Comparison of ENCODE assay signal across 12 cellular contexts in genomic region chrX:79117078-79117477, GRCh38. TPM values are rescaled to one million over a fixed set of nuclear protein-coding genes. Genes with fewer than 3 reads are reported as not detected.
DNase-seq lines count a peak whose midpoint lies in the region; ATAC-seq lines count a peak whose summit lies in the region.
"Had no signal": no experiment of that assay in that cellular context is flagged by ENCODE, and none has a peak within 500 bp of the region (broad histone marks: within the 10 kb centered on the region; RNA-seq: fewer than 3 reads in every experiment).

No MANE protein-coding gene starts in this region.

- H3K36me3 Mint-ChIP-seq in activated CD8-positive, alpha-beta T cell treated with anti-CD3 and anti-CD28 coated beads, Interleukin-2, amount 10 ng/mL, durations not matched to agents 7 days and 5 days (ENCODE audit: low read depth): peaks cover 52% of the 10 kb centered on the region
- H3K36me3 Mint-ChIP-seq in stimulated activated naive B cell treated with anti-CD40 and anti-IgM and Interleukin-4, amounts not matched to agents 10 μg/mL and 1 μg/mL and 100 μg/mL, for 72 hours: peaks cover 0 to 11% of the 10 kb centered on the region in 2 donors

- H3K9me3 Mint-ChIP-seq in activated CD8-positive, alpha-beta T cell treated with anti-CD3 and anti-CD28 coated beads, Interleukin-2, amount 10 ng/mL, durations not matched to agents 7 days and 5 days (ENCODE audit: insufficient read depth): peaks cover 4% of the 10 kb centered on the region
- peaks cover 5 to 7% of the 10 kb centered on the region in 2 donors for H3K9me3 Mint-ChIP-seq in stimulated activated naive B cell treated with anti-CD40 and anti-IgM and Interleukin-4, amounts not matched to agents 10 μg/mL and 1 μg/mL and 100 μg/mL, for 72 hours

- H3K4me1 Mint-ChIP-seq in activated CD8-positive, alpha-beta T cell treated with anti-CD3 and anti-CD28 coated beads, Interleukin-2, amount 10 ng/mL, durations not matched to agents 7 days and 5 days (ENCODE audit: low read depth): peaks cover 41% of the 10 kb centered on the region
- H3K4me1 Mint-ChIP-seq in stimulated activated naive B cell treated with anti-CD40 and anti-IgM and Interleukin-4, amounts not matched to agents 10 μg/mL and 1 μg/mL and 100 μg/mL, for 72 hours: peaks cover 3 to 17% of the 10 kb centered on the region in 2 donors

- peak; percentile 70 for ATAC-seq in GM18861 (IDR thresholded peaks at IDR 0.05; ENCODE audit: unreplicated experiment)
- ATAC-seq in HG03159 (IDR thresholded peaks at IDR 0.05; ENCODE audit: unreplicated experiment): peak; percentile 70
- peak; percentile 81 for ATAC-seq in activated CD8-positive, alpha-beta T cell treated with anti-CD3 and anti-CD28 coated beads, Interleukin-2, amount 10 ng/mL, durations not matched to agents 7 days and 5 days
- ATAC-seq in stimulated activated naive B cell treated with anti-CD40 and anti-IgM and Interleukin-4, amounts not matched to agents 10 μg/mL and 1 μg/mL and 100 μg/mL, for 72 hours (replicated peaks): peak; percentile 51 to 60
- ATAC-seq: lower lobe of right lung had no signal

- H3K4me3 Mint-ChIP-seq in activated CD8-positive, alpha-beta T cell treated with anti-CD3 and anti-CD28 coated beads, Interleukin-2, amount 10 ng/mL, durations not matched to agents 7 days and 5 days: no peak overlapping the region
- no peak overlapping the region for H3K4me3 Mint-ChIP-seq in stimulated activated naive B cell treated with anti-CD40 and anti-IgM and Interleukin-4, amounts not matched to agents 10 μg/mL and 1 μg/mL and 100 μg/mL, for 72 hours
- H3K4me3 Mint-ChIP-seq: activated T-helper 1 cell treated with anti-CD3 and anti-CD28 coated beads, Interleukin-12 subunit alpha, Interleukin-12 subunit beta, Interleukin-2, Interleukin-4 antibody, amounts not matched to agents 30 ng/mL and 10 ng/mL and 1 ng/mL, durations not matched to agents 14 hours and 24 hours and 36 hours had no signal

- no peaks in the 10 kb centered on the region for H3K27me3 Mint-ChIP-seq in activated CD8-positive, alpha-beta T cell treated with anti-CD3 and anti-CD28 coated beads, Interleukin-2, amount 10 ng/mL, durations not matched to agents 7 days and 5 days (ENCODE audit: low read depth)
- no peaks in the 10 kb centered on the region for H3K27me3 Mint-ChIP-seq in stimulated activated naive B cell treated with anti-CD40 and anti-IgM and Interleukin-4, amounts not matched to agents 10 μg/mL and 1 μg/mL and 100 μg/mL, for 72 hours

- peak overlapping the region; percentile 87 for H3K27ac Mint-ChIP-seq in activated CD8-positive, alpha-beta T cell treated with anti-CD3 and anti-CD28 coated beads, Interleukin-2, amount 10 ng/mL, durations not matched to agents 7 days and 5 days
- peak overlapping the region; percentile 70 for H3K27ac Mint-ChIP-seq in stimulated activated naive B cell treated with anti-CD40 and anti-IgM and Interleukin-4, amounts not matched to agents 10 μg/mL and 1 μg/mL and 100 μg/mL, for 72 hours
- H3K27ac Mint-ChIP-seq: activated T-helper 1 cell treated with anti-CD3 and anti-CD28 coated beads, Interleukin-12 subunit alpha, Interleukin-12 subunit beta, Interleukin-2, Interleukin-4 antibody, amounts not matched to agents 30 ng/mL and 10 ng/mL and 1 ng/mL, durations not matched to agents 14 hours and 24 hours and 36 hours had no signal

- no peak for DNase-seq in activated CD8-positive, alpha-beta T cell treated with anti-CD3 and anti-CD28 coated beads, Interleukin-2, amount 10 ng/mL, durations not matched to agents 7 days and 5 days
- DNase-seq in stimulated activated naive B cell treated with anti-CD40 and anti-IgM and Interleukin-4, amounts not matched to agents 10 μg/mL and 1 μg/mL and 100 μg/mL, for 72 hours: no peak
- DNase-seq in mesenteric fat pad (ENCODE audit: low spot score) (no peak), NCI-H1694 (lab: John Stamatoyannopoulos, UW) (no peak)
- no peak for DNase-seq in stimulated activated naive CD4-positive, alpha-beta T cell treated with Interleukin-2 at 50 U/mL for 16 hours (lab: John Stamatoyannopoulos, UW)
- DNase-seq: dorsolateral prefrontal cortex, lower lobe of right lung, sigmoid colon, substantia nigra had no signal

- CTCF ChIA-PET in activated CD8-positive, alpha-beta T cell treated with anti-CD3 and anti-CD28 coated beads, Interleukin-2, amount 10 ng/mL, durations not matched to agents 7 days and 5 days (lab: Charles Lee): no interaction called here

- POLR2A ChIA-PET in activated CD8-positive, alpha-beta T cell treated with anti-CD3 and anti-CD28 coated beads, Interleukin-2, amount 10 ng/mL, durations not matched to agents 7 days and 5 days (lab: Charles Lee): no interaction called here

RNA-seq across cellular contexts. Expression of gene GPR174, which starts 27.4 kb away (rescaled TPM):
- 10 to 100 TPM; 19.8 to 20.0 TPM for total RNA-seq in activated CD8-positive, alpha-beta T cell treated with anti-CD3 and anti-CD28 coated beads, Interleukin-2, amount 10 ng/mL, durations not matched to agents 7 days and 5 days
- 0.29 TPM for total RNA-seq in mesenteric fat pad

Comparison
In these comparisons a context has a peak if more than half of its experiments do, and no peak if none do; other contexts are left out.
1. RNA of gene GPR174, which starts 27.4 kb away (total RNA-seq): 19.8 to 20.0 TPM in activated CD8-positive, alpha-beta T cell treated with anti-CD3 and anti-CD28 coated beads, Interleukin-2, amount 10 ng/mL, durations not matched to agents 7 days and 5 days; 0.29 TPM in mesenteric fat pad (single experiment); every median in the first group is over 10 times any median in the second.
2. Peak in every context shown above with its lines, with median percentiles within 50 percentile points of each other: ATAC-seq.